ENCODE assay signal across 22 cellular contexts in genomic region chr10:43596546-43596945, GRCh38. TPM values are rescaled to one million over a fixed set of nuclear protein-coding genes. Genes with fewer than 3 reads are reported as not detected.
DNase-seq lines count a peak whose midpoint lies in the region; ATAC-seq, FAIRE-seq and TF ChIP-seq lines count a peak whose summit lies in the region.
"Had no signal": no experiment of that assay in that cellular context is flagged by ENCODE, and none has a peak within 500 bp of the region (broad histone marks: within the 10 kb centered on the region; RNA-seq: fewer than 3 reads in every experiment).

No MANE protein-coding gene starts in this region.

- H3K79me2 ChIP-seq in Loucy (ENCODE audit: insufficient read depth, low read length) (no peaks in the 10 kb centered on the region), HepG2 (ENCODE audit: insufficient read depth, low read length) (no peaks in the 10 kb centered on the region)

- peaks cover 39 to 59% (median 50%) of the 10 kb centered on the region in 11 experiments for H3K9me3 ChIP-seq in BLaER1 treated with 17β-estradiol and CSF1 and Interleukin-3, amounts not matched to agents 10 nM and 100 nM (replicated peaks in 1 of 11)
- H3K9me3 ChIP-seq in Loucy (ENCODE audit: insufficient read depth, low read depth, low read length) (peaks cover 12% of the 10 kb centered on the region; the same call in 1 of the 2 replicates), Panc1 (ENCODE audit: control insufficient read depth, insufficient read depth, low read depth, low read length) (peaks cover 11% of the 10 kb centered on the region; the same call in 1 of the 2 replicates), HepG2 (ENCODE audit: low read length) (peaks cover 7% of the 10 kb centered on the region; the same call in 1 of the 2 replicates)
- H3K9me3 ChIP-seq: thoracic aorta had no signal

- H3K27me3 Mint-ChIP-seq in activated CD4-positive, alpha-beta memory T cell treated with anti-CD3 and anti-CD28 coated beads, Interleukin-2, amount 10 ng/mL, durations not matched to agents 7 days and 5 days = peaks cover 29% of the 10 kb centered on the region

- H3K36me3 ChIP-seq in BLaER1 treated with 17β-estradiol and CSF1 and Interleukin-3, amounts not matched to agents 10 nM and 100 nM = 0 out of 22 replicates have a peak, but pooled peaks cover 0 to 5% (median 0%) of the 10 kb centered on the region in 11 experiments
- H3K36me3 ChIP-seq in Loucy (ENCODE audit: insufficient read depth, low read length) (no peaks in the 10 kb centered on the region), Panc1 (ENCODE audit: control insufficient read depth, insufficient read depth, low read length) (no peaks in the 10 kb centered on the region), HepG2 (replicated peaks in 1 of 2; ENCODE audit: control insufficient read depth in 1 of 2, insufficient read depth in 2 of 2, low read length in 2 of 2) (no peaks in the 10 kb centered on the region)
- H3K36me3 ChIP-seq: thoracic aorta had no signal

- no peak for TF ChIP-seq POLR2A in HepG2 (IDR thresholded peaks at IDR 0.05; ENCODE audit: insufficient read depth in 1 of 2, low read depth in 2 of 2, low read length in 2 of 2)

- POLR2A ChIA-PET in Panc1 (lab: Charles Lee) (no interaction called here), HepG2 (lab: Yijun Ruan, JAX) (no interaction called here)
- POLR2A ChIA-PET in activated CD4-positive, alpha-beta memory T cell treated with anti-CD3 and anti-CD28 coated beads, Interleukin-2, amount 10 ng/mL, durations not matched to agents 7 days and 5 days (lab: Charles Lee) = no interaction called here

- H3K27me3 ChIP-seq in BLaER1 treated with 17β-estradiol and CSF1 and Interleukin-3, amounts not matched to agents 10 nM and 100 nM = no peaks in the 10 kb centered on the region
- H3K27me3 ChIP-seq in Loucy (ENCODE audit: insufficient read depth, low read length, poor library complexity, severe bottlenecking) (no peaks in the 10 kb centered on the region), Panc1 (ENCODE audit: control insufficient read depth, insufficient read depth, low read length) (no peaks in the 10 kb centered on the region), HepG2 (ENCODE audit: control insufficient read depth in 1 of 2, insufficient read depth in 2 of 2, low read length in 2 of 2) (peaks cover 0 to 20% of the 10 kb centered on the region in 2 experiments; a peak in 3 of 5 replicates)
- H3K27me3 ChIP-seq: foreskin keratinocyte had no signal

- H2AFZ ChIP-seq in Loucy (ENCODE audit: low read length) = peak overlapping the region; percentile 62
- no peak overlapping the region for H2AFZ ChIP-seq in HepG2 (ENCODE audit: low read length)

- no peak for DNase-seq in Panc1 (ENCODE audit: low read depth, low spot score)
- peak; percentile 8 for DNase-seq in HepG2 (ENCODE audit: low spot score)
- DNase-seq in activated CD4-positive, alpha-beta memory T cell treated with anti-CD3 and anti-CD28 coated beads, Interleukin-2, amount 10 ng/mL, durations not matched to agents 7 days and 5 days = no peak
- DNase-seq in foreskin melanocyte = no peak
- no peak for DNase-seq in activated T-cell treated with anti-CD3 and anti-CD28 coated beads for 4 hours
- DNase-seq: activated CD4-positive, alpha-beta T cell treated with anti-CD3 and anti-CD28 coated beads for 4 hours; cerebellar nuclear complex; erythroblast; foreskin keratinocyte; kidney; mammary epithelial cell; NCI-H1694; NCI-H69; occipital lobe; SHP77 treated with DMSO at 0.1 percent for 48 hours; stimulated activated CD4-positive, alpha-beta T cell treated with anti-CD3 and anti-CD28 coated beads, Interleukin-4, amount 100 ng/mL, for 1 hour; stimulated activated naive CD4-positive, alpha-beta T cell treated with Interleukin-2 at 50 U/mL for 16 hours had no signal

- no peaks in the 10 kb centered on the region for H4K20me1 ChIP-seq in BLaER1 treated with 17β-estradiol and CSF1 and Interleukin-3, amounts not matched to agents 10 nM and 100 nM
- H4K20me1 ChIP-seq in Loucy (ENCODE audit: insufficient read depth, low read length, poor library complexity, severe bottlenecking) (no peaks in the 10 kb centered on the region), HepG2 (ENCODE audit: insufficient read depth, low read length) (no peaks in the 10 kb centered on the region)

- H3K9me3 Mint-ChIP-seq in activated CD4-positive, alpha-beta memory T cell treated with anti-CD3 and anti-CD28 coated beads, Interleukin-2, amount 10 ng/mL, durations not matched to agents 7 days and 5 days = peaks cover 34% of the 10 kb centered on the region

- H3K4me1 ChIP-seq in BLaER1 treated with 17β-estradiol and CSF1 and Interleukin-3, amounts not matched to agents 10 nM and 100 nM = peaks cover 31 to 43% (median 34%) of the 10 kb centered on the region in 10 experiments
- peaks cover 42% of the 10 kb centered on the region for H3K4me1 ChIP-seq in Loucy (ENCODE audit: insufficient read depth, low read length, poor library complexity, severe bottlenecking)
- peaks cover 14% of the 10 kb centered on the region; the same call in 1 of the 2 replicates for H3K4me1 ChIP-seq in Panc1 (ENCODE audit: control insufficient read depth, insufficient read depth, low read length)
- peaks cover 16% of the 10 kb centered on the region for H3K4me1 ChIP-seq in HepG2 (ENCODE audit: insufficient read depth, low read length)
- H3K4me1 ChIP-seq: foreskin keratinocyte had no signal

- TF ChIP-seq EP300 in HepG2 (IDR thresholded peaks at IDR 0.05; ENCODE audit: low read depth in 2 of 2, low read length in 2 of 2) (no peak), HepG2 (CRISPR knock-in tag; IDR thresholded peaks at IDR 0.05; ENCODE audit: borderline replicate concordance) (no peak)

- no peak for TF ChIP-seq RAD21 in HepG2 (CRISPR knock-in tag; IDR thresholded peaks at IDR 0.05)

- H3K9ac ChIP-seq in BLaER1 treated with 17β-estradiol and CSF1 and Interleukin-3, amounts not matched to agents 10 nM and 100 nM = peak overlapping the region in 10 of 11 experiments; percentile 28 to 79 (median 68); a peak in 16 of 22 replicates
- H3K9ac ChIP-seq in Loucy (ENCODE audit: low read depth, low read length, poor library complexity, severe bottlenecking) (peak overlapping the region; percentile 64), HepG2 (ENCODE audit: insufficient read depth, low read depth, low read length) (no peak overlapping the region)

- FAIRE-seq in HepG2 (lab: Jason Lieb, UNC) = no peak
- FAIRE-seq: HTR-8/SVneo, kidney had no signal

- CTCF ChIA-PET in Panc1 (lab: Charles Lee) (no interaction called here), HepG2 (lab: Yijun Ruan, JAX; ENCODE audit: low intra/inter-chr PET ratio, low total read pairs) (no interaction called here)
- CTCF ChIA-PET in activated CD4-positive, alpha-beta memory T cell treated with anti-CD3 and anti-CD28 coated beads, Interleukin-2, amount 10 ng/mL, durations not matched to agents 7 days and 5 days (lab: Charles Lee) = no interaction called here

- ATAC-seq in Panc1 (0 out of 2 replicates have a peak, but pooled peaks have one; percentile 31), HepG2 (peak; percentile 73), HG03378 (IDR thresholded peaks at IDR 0.05; ENCODE audit: unreplicated experiment) (no peak)

- peak overlapping the region; percentile 81 to 95 (median 86) for H3K4me2 ChIP-seq in BLaER1 treated with 17β-estradiol and CSF1 and Interleukin-3, amounts not matched to agents 10 nM and 100 nM
- peak overlapping the region; percentile 79 for H3K4me2 ChIP-seq in Loucy (ENCODE audit: low read depth, low read length, poor library complexity, severe bottlenecking)
- no peak overlapping the region for H3K4me2 ChIP-seq in HepG2 (ENCODE audit: low read depth, low read length)

- peaks cover 3% of the 10 kb centered on the region for H3K36me3 Mint-ChIP-seq in activated CD4-positive, alpha-beta memory T cell treated with anti-CD3 and anti-CD28 coated beads, Interleukin-2, amount 10 ng/mL, durations not matched to agents 7 days and 5 days (ENCODE audit: low read depth)

- in situ Hi-C loops in Panc1 (cut with HindIII; ENCODE audit: low pct_unique_long_range_greater_than_20kb, low sequenced_read_pairs) (no loop called here), HepG2 (cut with HindIII; ENCODE audit: extremely low pct_ligation_motif_present, low pct_unique_long_range_greater_than_20kb) (no loop called here)

- no peaks in the 10 kb centered on the region; the same call in 1 of the 2 replicates for H3F3A ChIP-seq in Loucy (ENCODE audit: low read depth)

- WGBS in HepG2 (ENCODE audit: low lambda C conversion rate) = 68% methylated on average over 4 of the region's 4 CpGs

- BruUV-seq in Panc1 (replicated peaks; lab: Mats Ljungman, UMichigan) = no TSS peak
- BruUV-seq in HepG2 (replicated peaks; lab: Mats Ljungman, UMichigan) = no TSS peak

- no peak overlapping the region for H3K4me3 Mint-ChIP-seq in activated CD4-positive, alpha-beta memory T cell treated with anti-CD3 and anti-CD28 coated beads, Interleukin-2, amount 10 ng/mL, durations not matched to agents 7 days and 5 days

- H3K9me2 ChIP-seq in Loucy (replicated peaks; ENCODE audit: low read depth, low read length) = no peaks in the 10 kb centered on the region

- intact Hi-C loops in Panc1 (cut with micrococcal nuclease; ENCODE audit: unreplicated experiment) = no loop called here
- intact Hi-C loops in HepG2 (cut with micrococcal nuclease; ENCODE audit: unreplicated experiment) = no loop called here

- H3K27ac ChIP-seq in BLaER1 treated with 17β-estradiol and CSF1 and Interleukin-3, amounts not matched to agents 10 nM and 100 nM = peak overlapping the region; percentile 32 to 77 (median 66); a peak in 19 of 22 replicates
- H3K27ac ChIP-seq in Panc1 (ENCODE audit: low read length) (no peak overlapping the region), HepG2 (ENCODE audit: extremely low read length, insufficient read depth, low read length) (no peak overlapping the region)
- H3K27ac ChIP-seq: foreskin keratinocyte, thoracic aorta had no signal

- peaks cover 21% of the 10 kb centered on the region for H3K4me1 Mint-ChIP-seq in activated CD4-positive, alpha-beta memory T cell treated with anti-CD3 and anti-CD28 coated beads, Interleukin-2, amount 10 ng/mL, durations not matched to agents 7 days and 5 days

- no peak for TF ChIP-seq CTCF in Loucy (conservative IDR thresholded peaks at IDR 0.05; ENCODE audit: low read length)
- TF ChIP-seq CTCF in Panc1 (IDR thresholded peaks at IDR 0.05) = no peak
- no peak for TF ChIP-seq CTCF in HepG2 (CRISPR knock-in tag; IDR thresholded peaks at IDR 0.05)

- peak overlapping the region in 5 of 10 experiments; percentile 39 to 62 (median 51); a peak in 5 of 20 replicates for H3K4me3 ChIP-seq in BLaER1 treated with 17β-estradiol and CSF1 and Interleukin-3, amounts not matched to agents 10 nM and 100 nM
- H3K4me3 ChIP-seq in Loucy (ENCODE audit: low read length, poor library complexity, severe bottlenecking) (peak overlapping the region; percentile 48), Panc1 (ENCODE audit: low read depth in 2 of 2, low read length in 2 of 2) (no peak overlapping the region), HepG2 (replicated peaks in 1 of 3; ENCODE audit: insufficient read depth in 1 of 3, low read depth in 2 of 3, low read length in 3 of 3) (no peak overlapping the region)
- H3K4me3 ChIP-seq: thoracic aorta had no signal

- no peak overlapping the region for H3K27ac Mint-ChIP-seq in activated CD4-positive, alpha-beta memory T cell treated with anti-CD3 and anti-CD28 coated beads, Interleukin-2, amount 10 ng/mL, durations not matched to agents 7 days and 5 days

RNA-seq across cellular contexts. Expression of gene ZNF485, which starts 9.7 kb away (rescaled TPM):
- total RNA-seq in Panc1 (2021; ENCODE audit: unreplicated experiment) (10.6 TPM), HepG2 (2016; rRNA removed; fragmentation: Illumina TruSeq; extraction: Trizol) (3.3 and 3.4 TPM in 2 replicates)
- polyA plus RNA-seq in Panc1 (2012; ENCODE audit: insufficient read length) = 5.1 TPM
- total RNA-seq in HepG2 (2016; cell fraction: cytosol; rRNA removed; fragmentation: Illumina TruSeq; extraction: Trizol; ENCODE audit: low read depth) = 0.97 and 1.9 TPM in 2 replicates
- total RNA-seq in HepG2 (2016; cell fraction: insoluble cytoplasmic fraction; rRNA removed; fragmentation: Illumina TruSeq; extraction: Trizol) = 2.9 and 3.2 TPM in 2 replicates
- total RNA-seq in HepG2 (2016; cell fraction: membrane; rRNA removed; fragmentation: Illumina TruSeq; extraction: Trizol) = 3.1 and 3.6 TPM in 2 replicates
- total RNA-seq in HepG2 (2016; cell fraction: nucleus; rRNA removed; fragmentation: Illumina TruSeq; extraction: Trizol) = 5.2 TPM in 2 replicates
- 1.1 and 1.4 TPM in 2 replicates for polyA plus RNA-seq in HepG2 (2011; rRNA removed)
- 0.65 and 0.67 TPM in 2 replicates for polyA plus RNA-seq in HepG2 (2011; cell fraction: cytosol; rRNA removed)
- polyA plus RNA-seq in HepG2 (2011; cell fraction: nucleus; rRNA removed) = 2.5 and 2.7 TPM in 2 replicates
- polyA plus RNA-seq in HepG2 (2012) = 1.2 TPM in 2 replicates
- 0.35 and 0.65 TPM in 2 replicates for polyA plus RNA-seq in HepG2 (2016; cell fraction: cytosol; fragmentation: Illumina TruSeq; extraction: Trizol; ENCODE audit: low read depth)
- polyA plus RNA-seq in HepG2 (2016; cell fraction: insoluble cytoplasmic fraction; fragmentation: Illumina TruSeq; extraction: Trizol; ENCODE audit: low read depth) = 2.3 and 2.4 TPM in 2 replicates
- 0.63 and 0.69 TPM in 2 replicates for polyA plus RNA-seq in HepG2 (2016; cell fraction: membrane; fragmentation: Illumina TruSeq; extraction: Trizol; ENCODE audit: low read depth)
- 4.1 and 5.5 TPM in 2 replicates for polyA plus RNA-seq in HepG2 (2016; cell fraction: nucleus; fragmentation: Illumina TruSeq; extraction: Trizol; ENCODE audit: insufficient read depth, low read depth)
- polyA minus RNA-seq in HepG2 (2011; rRNA and poly(A)+ RNA removed; ENCODE audit: low replicate concordance) = 2.0 and 7.2 TPM in 2 replicates
- 1.2 and 2.4 TPM in 2 replicates for polyA minus RNA-seq in HepG2 (2011; cell fraction: cytosol; rRNA and poly(A)+ RNA removed)
- polyA minus RNA-seq in HepG2 (2011; cell fraction: nucleus; rRNA and poly(A)+ RNA removed) = 3.1 and 8.0 TPM in 2 replicates
- 1 to 10 TPM; 1.5 to 1.6 TPM for total RNA-seq in activated CD4-positive, alpha-beta memory T cell treated with anti-CD3 and anti-CD28 coated beads, Interleukin-2, amount 10 ng/mL, durations not matched to agents 7 days and 5 days

RNA-seq across cellular contexts. Expression of gene ZNF239, which starts 22.1 kb away (rescaled TPM):
- total RNA-seq in Panc1 (2021; ENCODE audit: unreplicated experiment) (18.5 TPM), HepG2 (2016; rRNA removed; fragmentation: Illumina TruSeq; extraction: Trizol) (not detected in 2 replicates)
- 12.3 TPM for polyA plus RNA-seq in Panc1 (2012; ENCODE audit: insufficient read length)
- total RNA-seq in HepG2 (2016; cell fraction: cytosol; rRNA removed; fragmentation: Illumina TruSeq; extraction: Trizol; ENCODE audit: low read depth) = not detected in 2 replicates
- total RNA-seq in HepG2 (2016; cell fraction: insoluble cytoplasmic fraction; rRNA removed; fragmentation: Illumina TruSeq; extraction: Trizol) = not detected in 2 replicates
- not detected in 2 replicates for total RNA-seq in HepG2 (2016; cell fraction: membrane; rRNA removed; fragmentation: Illumina TruSeq; extraction: Trizol)
- total RNA-seq in HepG2 (2016; cell fraction: nucleus; rRNA removed; fragmentation: Illumina TruSeq; extraction: Trizol) = not detected in 2 replicates
- 0.05 TPM in 1 of 2 replicates, not detected in the other for polyA plus RNA-seq in HepG2 (2011; rRNA removed)
- polyA plus RNA-seq in HepG2 (2011; cell fraction: cytosol; rRNA removed) = not detected in 2 replicates
- polyA plus RNA-seq in HepG2 (2011; cell fraction: nucleus; rRNA removed) = not detected in 2 replicates
- polyA plus RNA-seq in HepG2 (2012) = not detected in 2 replicates
- polyA plus RNA-seq in HepG2 (2016; cell fraction: cytosol; fragmentation: Illumina TruSeq; extraction: Trizol; ENCODE audit: low read depth) = not detected in 2 replicates
- not detected in 2 replicates for polyA plus RNA-seq in HepG2 (2016; cell fraction: insoluble cytoplasmic fraction; fragmentation: Illumina TruSeq; extraction: Trizol; ENCODE audit: low read depth)
- not detected in 2 replicates for polyA plus RNA-seq in HepG2 (2016; cell fraction: membrane; fragmentation: Illumina TruSeq; extraction: Trizol; ENCODE audit: low read depth)
- polyA plus RNA-seq in HepG2 (2016; cell fraction: nucleus; fragmentation: Illumina TruSeq; extraction: Trizol; ENCODE audit: insufficient read depth, low read depth) = not detected in 2 replicates
- 13.3 TPM in 1 of 2 replicates, not detected in the other for polyA minus RNA-seq in HepG2 (2011; rRNA and poly(A)+ RNA removed; ENCODE audit: low replicate concordance)
- not detected in 2 replicates for polyA minus RNA-seq in HepG2 (2011; cell fraction: cytosol; rRNA and poly(A)+ RNA removed)
- not detected in 2 replicates for polyA minus RNA-seq in HepG2 (2011; cell fraction: nucleus; rRNA and poly(A)+ RNA removed)
- total RNA-seq in activated CD4-positive, alpha-beta memory T cell treated with anti-CD3 and anti-CD28 coated beads, Interleukin-2, amount 10 ng/mL, durations not matched to agents 7 days and 5 days = under 1 TPM; 0.15 to 0.25 TPM

RNA-seq across cellular contexts. Expression of gene ZNF32, which starts 52.1 kb away (rescaled TPM):
- total RNA-seq in Panc1 (2021; ENCODE audit: unreplicated experiment) (35.6 TPM), HepG2 (2016; rRNA removed; fragmentation: Illumina TruSeq; extraction: Trizol) (16.9 and 18.0 TPM in 2 replicates)
- 39.0 TPM for polyA plus RNA-seq in Panc1 (2012; ENCODE audit: insufficient read length)
- total RNA-seq in HepG2 (2016; cell fraction: cytosol; rRNA removed; fragmentation: Illumina TruSeq; extraction: Trizol; ENCODE audit: low read depth) = 30.1 and 34.6 TPM in 2 replicates
- total RNA-seq in HepG2 (2016; cell fraction: insoluble cytoplasmic fraction; rRNA removed; fragmentation: Illumina TruSeq; extraction: Trizol) = 12.6 and 14.4 TPM in 2 replicates
- total RNA-seq in HepG2 (2016; cell fraction: membrane; rRNA removed; fragmentation: Illumina TruSeq; extraction: Trizol) = 38.2 and 44.1 TPM in 2 replicates
- 8.3 and 10.0 TPM in 2 replicates for total RNA-seq in HepG2 (2016; cell fraction: nucleus; rRNA removed; fragmentation: Illumina TruSeq; extraction: Trizol)
- polyA plus RNA-seq in HepG2 (2011; rRNA removed) = 12.5 and 12.7 TPM in 2 replicates
- polyA plus RNA-seq in HepG2 (2011; cell fraction: cytosol; rRNA removed) = 6.1 and 9.4 TPM in 2 replicates
- 8.5 and 12.5 TPM in 2 replicates for polyA plus RNA-seq in HepG2 (2011; cell fraction: nucleus; rRNA removed)
- polyA plus RNA-seq in HepG2 (2012) = 7.3 and 8.5 TPM in 2 replicates
- polyA plus RNA-seq in HepG2 (2016; cell fraction: cytosol; fragmentation: Illumina TruSeq; extraction: Trizol; ENCODE audit: low read depth) = 30.5 and 38.2 TPM in 2 replicates
- 13.8 and 16.9 TPM in 2 replicates for polyA plus RNA-seq in HepG2 (2016; cell fraction: insoluble cytoplasmic fraction; fragmentation: Illumina TruSeq; extraction: Trizol; ENCODE audit: low read depth)
- 28.0 and 35.4 TPM in 2 replicates for polyA plus RNA-seq in HepG2 (2016; cell fraction: membrane; fragmentation: Illumina TruSeq; extraction: Trizol; ENCODE audit: low read depth)
- 19.3 and 22.0 TPM in 2 replicates for polyA plus RNA-seq in HepG2 (2016; cell fraction: nucleus; fragmentation: Illumina TruSeq; extraction: Trizol; ENCODE audit: insufficient read depth, low read depth)
- polyA minus RNA-seq in HepG2 (2011; rRNA and poly(A)+ RNA removed; ENCODE audit: low replicate concordance) = 2.9 and 3.6 TPM in 2 replicates
- polyA minus RNA-seq in HepG2 (2011; cell fraction: cytosol; rRNA and poly(A)+ RNA removed) = 1.5 and 1.6 TPM in 2 replicates
- polyA minus RNA-seq in HepG2 (2011; cell fraction: nucleus; rRNA and poly(A)+ RNA removed) = 4.0 and 4.4 TPM in 2 replicates
- 10 to 100 TPM; 10.4 to 10.9 TPM for total RNA-seq in activated CD4-positive, alpha-beta memory T cell treated with anti-CD3 and anti-CD28 coated beads, Interleukin-2, amount 10 ng/mL, durations not matched to agents 7 days and 5 days

Comparison
In these comparisons a context has a peak if more than half of its experiments do, and no peak if none do; other contexts are left out.
1. H3K27ac ChIP-seq: peak in BLaER1 treated with 17β-estradiol and CSF1 and Interleukin-3, amounts not matched to agents 10 nM and 100 nM (11 of 11); none in Panc1 (single experiment) and HepG2 (single experiment).
2. RNA of gene ZNF239, which starts 22.1 kb away (total RNA-seq): 18.5 TPM in Panc1 (single experiment); 0.15 to 0.25 TPM in activated CD4-positive, alpha-beta memory T cell treated with anti-CD3 and anti-CD28 coated beads, Interleukin-2, amount 10 ng/mL, durations not matched to agents 7 days and 5 days and not detected in HepG2; every median in the first group is over 10 times any median in the second.